In the genomic region with DNA sequence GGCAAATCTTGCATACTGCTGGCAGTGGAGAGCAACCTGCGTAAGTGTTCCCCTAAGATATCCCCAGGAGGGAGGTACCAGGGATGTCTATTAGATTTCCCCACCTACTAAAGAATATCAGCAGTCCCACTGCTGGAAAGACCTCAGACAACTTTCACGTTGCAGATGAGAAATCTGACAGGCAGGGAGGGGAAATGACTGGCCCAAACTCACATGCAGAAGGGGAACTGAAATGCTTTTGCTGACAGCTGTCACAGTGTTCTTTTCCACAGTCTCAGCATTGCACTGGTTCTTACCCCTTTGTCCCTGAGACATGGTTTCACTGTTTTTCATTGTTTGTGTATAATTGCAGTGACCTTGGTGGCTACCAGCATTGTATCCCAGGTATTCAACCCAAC, we compare ENCODE assay signal across 14 cellular contexts.
DNase-seq lines count a peak whose midpoint lies in the region; ATAC-seq and TF ChIP-seq lines count a peak whose summit lies in the region.
"Had no signal": no experiment of that assay in that cellular context is flagged by ENCODE, and none has a peak within 500 bp of the region (broad histone marks: within the 10 kb centered on the region; RNA-seq: fewer than 3 reads in every experiment).

No MANE protein-coding gene starts in this region.

- no peak overlapping the region for H3K4me3 ChIP-seq in MM.1S (ENCODE audit: low read length)
- H3K4me3 ChIP-seq in ovary, result no peak overlapping the region
- H3K4me3 ChIP-seq: gastroesophageal sphincter, lower lobe of right lung, thoracic aorta had no signal

- H3K27ac ChIP-seq in MM.1S (ENCODE audit: low read length), result peak overlapping the region; percentile 25; the same call in 1 of the 2 replicates
- H3K27ac ChIP-seq in ovary, result no peak overlapping the region
- H3K27ac ChIP-seq: gastroesophageal sphincter, lower lobe of right lung, thoracic aorta had no signal

- H3K4me1 ChIP-seq in MM.1S (ENCODE audit: low read length) (no peaks in the 10 kb centered on the region), ovary (ENCODE audit: insufficient read depth) (no peaks in the 10 kb centered on the region)
- H3K4me1 ChIP-seq: gastroesophageal sphincter had no signal

- H3K9me2 ChIP-seq in MM.1S (replicated peaks; ENCODE audit: insufficient read depth, low read length), result no peaks in the 10 kb centered on the region

- intact Hi-C loops in ovary (cut with DNase I), result no loop called here

- POLR2A ChIA-PET in GM10248 (lab: Yijun Ruan, JAX), result no interaction called here

- WGBS in ovary, 3 donors, result 69 to 82% (median 80%) methylated on average over 2 of the region's 2 CpGs

- H3K9me3 ChIP-seq in MM.1S (replicated peaks; ENCODE audit: insufficient read depth, low read length) (no peaks in the 10 kb centered on the region), ovary (no peaks in the 10 kb centered on the region)
- H3K9me3 ChIP-seq: gastroesophageal sphincter, lower lobe of right lung, thoracic aorta had no signal

- H3F3A ChIP-seq in MM.1S (ENCODE audit: insufficient read depth, low read length), result no peaks in the 10 kb centered on the region

- H3K27me3 ChIP-seq in MM.1S (replicated peaks; ENCODE audit: insufficient read depth, low read length), result no peaks in the 10 kb centered on the region
- no peaks in the 10 kb centered on the region for H3K27me3 ChIP-seq in ovary
- H3K27me3 ChIP-seq: gastroesophageal sphincter had no signal

- TF ChIP-seq POLR2A in ovary (IDR thresholded peaks at IDR 0.05), result no peak

- no peaks in the 10 kb centered on the region for H3K36me3 Mint-ChIP-seq in activated T-cell treated with anti-CD3 and anti-CD28 coated beads, Interleukin-2, amount 50 U/mL, for 4 hours (ENCODE audit: insufficient read depth)

- no peaks in the 10 kb centered on the region for H3K79me2 ChIP-seq in MM.1S (ENCODE audit: low read length)

- H3K9me3 Mint-ChIP-seq in activated T-cell treated with anti-CD3 and anti-CD28 coated beads, Interleukin-2, amount 50 U/mL, for 4 hours, result no peaks in the 10 kb centered on the region

- peak; percentile 87 for ATAC-seq in HG02759 (IDR thresholded peaks at IDR 0.05; ENCODE audit: unreplicated experiment)
- no peak for ATAC-seq in activated T-cell treated with anti-CD3 and anti-CD28 coated beads, Interleukin-2, amount 50 U/mL, for 4 hours
- ATAC-seq: gastroesophageal sphincter had no signal

- H3K4me3 Mint-ChIP-seq in activated T-cell treated with anti-CD3 and anti-CD28 coated beads, Interleukin-2, amount 50 U/mL, for 4 hours, result no peak overlapping the region
- H3K4me3 Mint-ChIP-seq: activated naive CD8-positive, alpha-beta T cell had no signal

- H3K27me3 Mint-ChIP-seq in activated T-cell treated with anti-CD3 and anti-CD28 coated beads, Interleukin-2, amount 50 U/mL, for 4 hours (ENCODE audit: low read depth), result peaks cover 3% of the 10 kb centered on the region
- H3K27me3 Mint-ChIP-seq: activated naive CD8-positive, alpha-beta T cell had no signal

- CTCF ChIA-PET in GM10248 (lab: Yijun Ruan, JAX), result no interaction called here

- H2AFZ ChIP-seq in MM.1S (ENCODE audit: low read length), result no peak overlapping the region

- TF ChIP-seq EP300 in ovary (IDR thresholded peaks at IDR 0.05), result no peak

- H3K9ac ChIP-seq in MM.1S (ENCODE audit: low read length), result no peak overlapping the region

- peak; percentile 48 for DNase-seq in GM10248 (ENCODE audit: extremely low spot score)
- peak; percentile 19 for DNase-seq in GM19240 (ENCODE audit: insufficient read length, low spot score)
- peak; percentile 16 for DNase-seq in MM.1S
- DNase-seq in activated T-cell treated with anti-CD3 and anti-CD28 coated beads, Interleukin-2, amount 50 U/mL, for 4 hours, result no peak
- no peak for DNase-seq in ovary
- no peak for DNase-seq in NCI-H774 (lab: John Stamatoyannopoulos, UW)
- no peak for DNase-seq in GDM1 (lab: John Stamatoyannopoulos, UW)
- DNase-seq: dermis blood vessel endothelial cell, lower lobe of right lung, NCI-H526 treated with DMSO at 0.1 percent for 48 hours had no signal

- no peaks in the 10 kb centered on the region for H3K4me1 Mint-ChIP-seq in activated T-cell treated with anti-CD3 and anti-CD28 coated beads, Interleukin-2, amount 50 U/mL, for 4 hours (ENCODE audit: low read depth)

- TF ChIP-seq CTCF in GM10248 (IDR thresholded peaks at IDR 0.05; ENCODE audit: control extremely low read depth, extremely low read depth, low read depth, missing control alignments), result no peak
- no peak for TF ChIP-seq CTCF in MM.1S (IDR thresholded peaks at IDR 0.05; ENCODE audit: low read length)
- TF ChIP-seq CTCF in ovary (IDR thresholded peaks at IDR 0.05), result no peak

- H3K4me2 ChIP-seq in MM.1S (ENCODE audit: low read depth, low read length), result no peak overlapping the region

- H3K36me3 ChIP-seq in MM.1S (replicated peaks; ENCODE audit: insufficient read depth, low read length), result no peaks in the 10 kb centered on the region
- H3K36me3 ChIP-seq in ovary, result no peaks in the 10 kb centered on the region
- H3K36me3 ChIP-seq: gastroesophageal sphincter, lower lobe of right lung, thoracic aorta had no signal

- no peaks in the 10 kb centered on the region for H4K20me1 ChIP-seq in MM.1S (ENCODE audit: insufficient read depth, low read length)

Comparison
In these comparisons a context has a peak if more than half of its experiments do, and no peak if none do; other contexts are left out.
1. DNase-seq: peak in GM10248 (single experiment), GM19240 (single experiment) and MM.1S (single experiment); none in activated T-cell treated with anti-CD3 and anti-CD28 coated beads, Interleukin-2, amount 50 U/mL, for 4 hours (single experiment), ovary (0 of 5), NCI-H774 (single experiment) and GDM1 (single experiment).